In genomic region chr3:127987309-127987995, GRCh38 we compare ENCODE assay signal across 2 cellular contexts.
TF ChIP-seq lines count a peak whose summit lies in the region.

No MANE protein-coding gene starts in this region.

TF ChIP-seq in SK-N-SH, 30 proteins besides CTCF, POLR2A, EP300 and RAD21 (continued from another document):
- TF ChIP-seq, protein P1, sequence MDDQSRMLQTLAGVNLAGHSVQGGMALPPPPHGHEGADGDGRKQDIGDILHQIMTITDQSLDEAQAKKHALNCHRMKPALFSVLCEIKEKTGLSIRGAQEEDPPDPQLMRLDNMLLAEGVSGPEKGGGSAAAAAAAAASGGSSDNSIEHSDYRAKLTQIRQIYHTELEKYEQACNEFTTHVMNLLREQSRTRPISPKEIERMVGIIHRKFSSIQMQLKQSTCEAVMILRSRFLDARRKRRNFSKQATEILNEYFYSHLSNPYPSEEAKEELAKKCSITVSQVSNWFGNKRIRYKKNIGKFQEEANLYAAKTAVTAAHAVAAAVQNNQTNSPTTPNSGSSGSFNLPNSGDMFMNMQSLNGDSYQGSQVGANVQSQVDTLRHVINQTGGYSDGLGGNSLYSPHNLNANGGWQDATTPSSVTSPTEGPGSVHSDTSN (IDR thresholded peaks at IDR 0.05), result no peak
- TF ChIP-seq GATA2 (CRISPR knock-in tag; IDR thresholded peaks at IDR 0.05) (peak; percentile 52), SMC3 (IDR thresholded peaks at IDR 0.05; ENCODE audit: low read depth, low read length) (no peak)
TF ChIP-seq in SK-N-SH: peak in this region for 2.

TF ChIP-seq in SK-N-SH treated with all-trans-retinoic acid at 6 μM for 48 hours, 23 proteins besides CTCF, POLR2A, EP300 and RAD21 (continued from another document):
- no peak for TF ChIP-seq TOX (CRISPR knock-in tag; IDR thresholded peaks at IDR 0.05; ENCODE audit: borderline replicate concordance)
- TF ChIP-seq GLIS3 (CRISPR knock-in tag; IDR thresholded peaks at IDR 0.05), result no peak
- no peak for TF ChIP-seq ISL1 (CRISPR knock-in tag; IDR thresholded peaks at IDR 0.05)
- TF ChIP-seq ESRRG (CRISPR knock-in tag; IDR thresholded peaks at IDR 0.05), result no peak
- no peak for TF ChIP-seq CSDC2 (CRISPR knock-in tag; IDR thresholded peaks at IDR 0.05)
